In the genomic region with DNA sequence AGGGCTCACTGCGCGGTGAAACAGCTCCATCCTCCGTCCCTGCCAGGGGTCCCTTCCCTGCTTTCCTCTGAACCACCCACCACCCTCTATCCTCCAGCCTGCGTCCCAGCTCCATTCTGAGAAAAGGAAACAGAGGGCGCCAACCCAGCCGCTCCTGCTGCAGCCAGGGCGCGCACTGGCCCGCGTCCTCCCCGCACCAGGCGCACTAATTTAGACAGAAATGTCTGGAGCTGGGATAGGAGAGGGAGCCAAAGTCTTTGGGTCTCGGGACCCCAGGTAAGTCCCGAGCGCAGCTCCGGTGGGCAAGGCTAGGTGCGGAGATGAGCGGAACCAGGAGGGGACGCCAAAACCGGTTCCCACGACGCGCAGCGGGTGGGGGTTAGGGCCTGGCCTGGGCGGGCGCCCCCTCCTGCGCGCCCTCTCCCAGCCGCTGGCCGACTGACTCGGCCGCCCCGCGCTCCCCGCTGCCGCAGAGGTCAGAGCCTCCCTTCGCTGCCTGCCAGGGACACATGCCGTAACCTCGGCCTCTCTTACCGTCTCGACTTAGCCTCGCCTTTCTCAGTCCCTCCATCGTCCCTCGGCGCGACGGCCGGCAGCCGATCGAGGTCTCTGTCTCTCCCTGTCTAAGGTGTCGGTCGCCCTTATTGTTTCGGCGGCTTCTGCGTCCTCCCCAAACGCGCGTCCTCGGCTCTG, we compare ENCODE assay signal across 1 cellular context.
TF ChIP-seq lines count a peak whose summit lies in the region.

No MANE protein-coding gene starts in this region.

TF ChIP-seq in HepG2, 621 proteins besides CTCF, POLR2A, EP300 and RAD21 (continued from another document and continues in another):
- TF ChIP-seq, protein P1, sequence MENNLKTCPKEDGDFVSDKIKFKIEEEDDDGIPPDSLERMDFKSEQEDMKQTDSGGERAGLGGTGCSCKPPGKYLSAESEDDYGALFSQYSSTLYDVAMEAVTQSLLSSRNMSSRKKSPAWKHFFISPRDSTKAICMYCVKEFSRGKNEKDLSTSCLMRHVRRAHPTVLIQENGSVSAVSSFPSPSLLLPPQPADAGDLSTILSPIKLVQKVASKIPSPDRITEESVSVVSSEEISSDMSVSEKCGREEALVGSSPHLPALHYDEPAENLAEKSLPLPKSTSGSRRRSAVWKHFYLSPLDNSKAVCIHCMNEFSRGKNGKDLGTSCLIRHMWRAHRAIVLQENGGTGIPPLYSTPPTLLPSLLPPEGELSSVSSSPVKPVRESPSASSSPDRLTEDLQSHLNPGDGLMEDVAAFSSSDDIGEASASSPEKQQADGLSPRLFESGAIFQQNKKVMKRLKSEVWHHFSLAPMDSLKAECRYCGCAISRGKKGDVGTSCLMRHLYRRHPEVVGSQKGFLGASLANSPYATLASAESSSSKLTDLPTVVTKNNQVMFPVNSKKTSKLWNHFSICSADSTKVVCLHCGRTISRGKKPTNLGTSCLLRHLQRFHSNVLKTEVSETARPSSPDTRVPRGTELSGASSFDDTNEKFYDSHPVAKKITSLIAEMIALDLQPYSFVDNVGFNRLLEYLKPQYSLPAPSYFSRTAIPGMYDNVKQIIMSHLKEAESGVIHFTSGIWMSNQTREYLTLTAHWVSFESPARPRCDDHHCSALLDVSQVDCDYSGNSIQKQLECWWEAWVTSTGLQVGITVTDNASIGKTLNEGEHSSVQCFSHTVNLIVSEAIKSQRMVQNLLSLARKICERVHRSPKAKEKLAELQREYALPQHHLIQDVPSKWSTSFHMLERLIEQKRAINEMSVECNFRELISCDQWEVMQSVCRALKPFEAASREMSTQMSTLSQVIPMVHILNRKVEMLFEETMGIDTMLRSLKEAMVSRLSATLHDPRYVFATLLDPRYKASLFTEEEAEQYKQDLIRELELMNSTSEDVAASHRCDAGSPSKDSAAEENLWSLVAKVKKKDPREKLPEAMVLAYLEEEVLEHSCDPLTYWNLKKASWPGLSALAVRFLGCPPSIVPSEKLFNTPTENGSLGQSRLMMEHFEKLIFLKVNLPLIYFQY (CRISPR knock-in tag; IDR thresholded peaks at IDR 0.05; ENCODE audit: borderline replicate concordance) = no peak
- peak; percentile 73; the same call in 1 of the 2 replicates for TF ChIP-seq CCDC6 (CRISPR knock-in tag; IDR thresholded peaks at IDR 0.05)
- no peak for TF ChIP-seq FOXP4 (CRISPR knock-in tag; IDR thresholded peaks at IDR 0.05)
- TF ChIP-seq ESRRA (CRISPR knock-in tag; IDR thresholded peaks at IDR 0.05; ENCODE audit: low read depth) = no peak
- TF ChIP-seq JUNB (CRISPR knock-in tag; IDR thresholded peaks at IDR 0.05; ENCODE audit: borderline replicate concordance) = no peak
- TF ChIP-seq ZNF724P (CRISPR knock-in tag; IDR thresholded peaks at IDR 0.05; ENCODE audit: borderline replicate concordance) = no peak
- TF ChIP-seq NCOA2 (CRISPR knock-in tag; IDR thresholded peaks at IDR 0.05) = no peak
- TF ChIP-seq ARHGAP35 (CRISPR knock-in tag; IDR thresholded peaks at IDR 0.05; ENCODE audit: borderline replicate concordance) = no peak
- TF ChIP-seq PAWR (CRISPR knock-in tag; IDR thresholded peaks at IDR 0.05; ENCODE audit: borderline replicate concordance) = no peak
- peak; percentile 14; the same call in 1 of the 2 replicates for TF ChIP-seq ZNF274 (CRISPR knock-in tag; IDR thresholded peaks at IDR 0.05)
- no peak for TF ChIP-seq ZNF766 (CRISPR knock-in tag; IDR thresholded peaks at IDR 0.05; ENCODE audit: borderline replicate concordance)
- TF ChIP-seq ZNF770 (CRISPR knock-in tag; IDR thresholded peaks at IDR 0.05) = no peak
- TF ChIP-seq, protein P2, sequence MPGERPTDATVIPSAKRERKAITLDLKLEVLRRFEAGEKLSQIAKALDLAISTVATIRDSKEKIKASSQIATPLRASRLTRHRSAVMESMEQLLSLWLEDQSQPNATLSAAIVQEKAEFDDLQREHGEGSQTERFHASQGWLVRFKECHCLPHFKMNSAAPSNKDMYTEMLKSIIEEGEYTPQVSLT (CRISPR knock-in tag; IDR thresholded peaks at IDR 0.05; ENCODE audit: borderline replicate concordance, low read depth) = no peak
- no peak for TF ChIP-seq ZNF850 (CRISPR knock-in tag; conservative IDR thresholded peaks at IDR 0.05)
- no peak for TF ChIP-seq ZBTB46 (CRISPR knock-in tag; IDR thresholded peaks at IDR 0.05; ENCODE audit: borderline replicate concordance)
- TF ChIP-seq HOXA3 (CRISPR knock-in tag; IDR thresholded peaks at IDR 0.05) = no peak
- no peak for TF ChIP-seq SIX1 (CRISPR knock-in tag; IDR thresholded peaks at IDR 0.05; ENCODE audit: borderline replicate concordance)
- no peak for TF ChIP-seq ZNF503 (CRISPR knock-in tag; IDR thresholded peaks at IDR 0.05)
- TF ChIP-seq ZMAT5 (CRISPR knock-in tag; IDR thresholded peaks at IDR 0.05; ENCODE audit: borderline replicate concordance, low read depth) = no peak
- TF ChIP-seq TCF7L2 (IDR thresholded peaks at IDR 0.05; ENCODE audit: low read depth, low read length) = no peak
- TF ChIP-seq ZNF460 (CRISPR knock-in tag; IDR thresholded peaks at IDR 0.05; ENCODE audit: borderline replicate concordance) = no peak
- TF ChIP-seq KLF16 (CRISPR knock-in tag; IDR thresholded peaks at IDR 0.05) = no peak
- TF ChIP-seq SUZ12 (IDR thresholded peaks at IDR 0.05; ENCODE audit: low read depth, low read length) = no peak
- TF ChIP-seq ZNF891 (CRISPR knock-in tag; IDR thresholded peaks at IDR 0.05) = no peak
- TF ChIP-seq, protein P3, sequence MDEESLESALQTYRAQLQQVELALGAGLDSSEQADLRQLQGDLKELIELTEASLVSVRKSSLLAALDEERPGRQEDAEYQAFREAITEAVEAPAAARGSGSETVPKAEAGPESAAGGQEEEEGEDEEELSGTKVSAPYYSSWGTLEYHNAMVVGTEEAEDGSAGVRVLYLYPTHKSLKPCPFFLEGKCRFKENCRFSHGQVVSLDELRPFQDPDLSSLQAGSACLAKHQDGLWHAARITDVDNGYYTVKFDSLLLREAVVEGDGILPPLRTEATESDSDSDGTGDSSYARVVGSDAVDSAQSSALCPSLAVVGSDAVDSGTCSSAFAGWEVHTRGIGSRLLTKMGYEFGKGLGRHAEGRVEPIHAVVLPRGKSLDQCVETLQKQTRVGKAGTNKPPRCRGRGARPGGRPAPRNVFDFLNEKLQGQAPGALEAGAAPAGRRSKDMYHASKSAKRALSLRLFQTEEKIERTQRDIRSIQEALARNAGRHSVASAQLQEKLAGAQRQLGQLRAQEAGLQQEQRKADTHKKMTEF (CRISPR knock-in tag; IDR thresholded peaks at IDR 0.05) = peak; percentile 60; the same call in 1 of the 2 replicates
- 0 out of 2 replicates have a peak, but pooled peaks have one; percentile 27 for TF ChIP-seq FIP1L1 (IDR thresholded peaks at IDR 0.05; ENCODE audit: borderline replicate concordance, insufficient read depth, low read depth, low read length)
- peak; percentile 87 for TF ChIP-seq IKZF4 (CRISPR knock-in tag; IDR thresholded peaks at IDR 0.05; ENCODE audit: borderline replicate concordance, low read depth, not compliant biosample characterization)
- TF ChIP-seq, protein P4, sequence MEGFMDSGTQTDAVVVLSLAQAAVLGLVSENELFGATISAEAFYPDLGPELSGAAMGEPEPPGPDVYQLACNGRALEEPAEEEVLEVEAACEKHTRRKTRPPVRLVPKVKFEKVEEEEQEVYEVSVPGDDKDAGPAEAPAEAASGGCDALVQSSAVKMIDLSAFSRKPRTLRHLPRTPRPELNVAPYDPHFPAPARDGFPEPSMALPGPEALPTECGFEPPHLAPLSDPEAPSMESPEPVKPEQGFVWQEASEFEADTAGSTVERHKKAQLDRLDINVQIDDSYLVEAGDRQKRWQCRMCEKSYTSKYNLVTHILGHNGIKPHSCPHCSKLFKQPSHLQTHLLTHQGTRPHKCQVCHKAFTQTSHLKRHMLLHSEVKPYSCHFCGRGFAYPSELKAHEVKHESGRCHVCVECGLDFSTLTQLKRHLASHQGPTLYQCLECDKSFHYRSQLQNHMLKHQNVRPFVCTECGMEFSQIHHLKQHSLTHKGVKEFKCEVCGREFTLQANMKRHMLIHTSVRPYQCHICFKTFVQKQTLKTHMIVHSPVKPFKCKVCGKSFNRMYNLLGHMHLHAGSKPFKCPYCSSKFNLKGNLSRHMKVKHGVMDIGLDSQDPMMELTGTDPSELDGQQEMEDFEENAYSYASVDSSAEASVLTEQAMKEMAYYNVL (CRISPR knock-in tag; IDR thresholded peaks at IDR 0.05; ENCODE audit: borderline replicate concordance) = no peak
- no peak for TF ChIP-seq SETDB1 (CRISPR knock-in tag; IDR thresholded peaks at IDR 0.05; ENCODE audit: borderline replicate concordance)
- TF ChIP-seq ZFAT (CRISPR knock-in tag; conservative IDR thresholded peaks at IDR 0.05) = no peak
- no peak for TF ChIP-seq CEBPB (IDR thresholded peaks at IDR 0.05; ENCODE audit: borderline replicate concordance, low read depth, low read length)
- peak; percentile 42; the same call in 1 of the 2 replicates for TF ChIP-seq MYPOP (CRISPR knock-in tag; IDR thresholded peaks at IDR 0.05)
